8 cellular contexts compared by ENCODE assay signal in the genomic region with DNA sequence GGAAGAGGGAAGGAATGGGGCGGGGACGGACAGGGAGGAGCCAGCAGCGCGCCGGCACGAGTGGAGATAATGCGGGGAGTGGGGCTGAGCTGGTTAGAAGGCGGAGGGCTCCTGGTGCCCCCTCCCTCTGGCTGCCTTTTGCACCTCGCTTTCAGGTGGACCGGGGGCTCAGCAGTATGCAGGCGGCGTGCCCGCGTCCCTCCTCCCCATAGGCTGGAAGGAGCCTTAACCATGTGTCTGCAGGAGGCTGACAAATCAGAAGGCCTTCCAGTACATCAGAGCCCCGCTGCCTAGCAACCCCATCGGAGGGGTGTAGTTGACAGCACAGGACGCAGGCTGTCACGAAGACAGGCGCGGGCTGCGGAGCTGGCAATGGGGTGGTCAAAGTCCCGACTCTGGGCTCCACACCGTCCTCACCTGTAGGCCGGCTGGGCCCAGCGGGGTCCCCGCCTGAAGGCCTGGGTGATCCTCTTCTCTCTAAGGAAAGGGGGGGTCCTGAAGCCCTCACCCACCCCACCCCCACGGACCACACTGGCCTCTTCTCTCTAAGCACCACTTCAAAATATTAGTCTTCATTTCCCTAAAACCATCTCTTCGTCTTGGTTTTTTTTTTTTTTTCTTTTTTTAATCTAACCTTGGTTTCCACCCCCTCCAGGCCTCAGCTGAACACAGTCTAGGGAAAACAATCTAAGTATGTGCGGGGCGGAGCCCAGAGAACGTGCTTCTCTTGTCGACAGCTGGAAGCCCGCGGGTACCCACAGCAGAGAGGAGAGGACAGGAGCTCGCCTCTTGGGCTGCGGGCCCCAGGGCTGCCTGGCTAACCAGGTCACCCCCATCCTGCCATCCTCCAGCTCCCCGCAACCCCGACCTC. TPM values are rescaled to one million over a fixed set of nuclear protein-coding genes. Genes with fewer than 3 reads are reported as not detected.
DNase-seq lines count a peak whose midpoint lies in the region; ATAC-seq and TF ChIP-seq lines count a peak whose summit lies in the region.

No MANE protein-coding gene starts in this region.

- CTCF ChIA-PET in activated naive CD4-positive, alpha-beta T cell treated with anti-CD3 and anti-CD28 coated beads for 36 hours (lab: Charles Lee): interaction anchor here (0.6 to 0.9 kb wide), 2 partner anchors 14 to 15 kb away, joined by 3 read pairs; no protein-coding TSS in a partner anchor

- peak overlapping the region; percentile 97 for H2BK5ac ChIP-seq in neuronal stem cell (ENCODE audit: low read length)

- peaks cover 27% of the 10 kb centered on the region for H3K27me3 ChIP-seq in HUES6 (ENCODE audit: control insufficient read depth, insufficient read depth, low read length)
- H3K27me3 ChIP-seq in gastroesophageal sphincter: no peaks in the 10 kb centered on the region
- no peaks in the 10 kb centered on the region for H3K27me3 ChIP-seq in neuronal stem cell (ENCODE audit: control insufficient read depth in 3 of 3, insufficient read depth in 3 of 3, low read depth in 1 of 3, low read length in 3 of 3)
- H3K27me3 ChIP-seq in transverse colon: no peaks in the 10 kb centered on the region

- H3K27ac ChIP-seq in HUES6 (ENCODE audit: low read depth, low read length) (no peak overlapping the region), gastroesophageal sphincter (peak overlapping the region; percentile 80 to 95 (median 94)), neuronal stem cell (replicated peaks; ENCODE audit: low read length) (peak overlapping the region; percentile 89), transverse colon (peak overlapping the region; percentile 88 to 91 (median 90))

- peak overlapping the region; percentile 47 for H3K4me3 ChIP-seq in HUES6 (ENCODE audit: low read depth, low read length)
- peak overlapping the region; percentile 50 to 86 for H3K4me3 ChIP-seq in gastroesophageal sphincter
- peak overlapping the region; percentile 45 to 69 for H3K4me3 ChIP-seq in neuronal stem cell (ENCODE audit: low read length in 2 of 2)
- H3K4me3 ChIP-seq in transverse colon: peak overlapping the region; percentile 30 to 70 (median 58)

- no peak overlapping the region for H4K91ac ChIP-seq in neuronal stem cell (ENCODE audit: low read depth, low read length, poor library complexity)

- peak in 1 of 2 donors; percentile 28 for TF ChIP-seq POLR2A in gastroesophageal sphincter (IDR thresholded peaks at IDR 0.05)
- no peak for TF ChIP-seq POLR2A in transverse colon (IDR thresholded peaks at IDR 0.05)

- peak overlapping the region; percentile 65 for H2AK5ac ChIP-seq in neuronal stem cell (ENCODE audit: low read depth, low read length)

- H3K9ac ChIP-seq in HUES6 (ENCODE audit: low read length): peak overlapping the region; percentile 28
- no peak overlapping the region for H3K9ac ChIP-seq in neuronal stem cell (ENCODE audit: low read depth, low read length, poor library complexity)

- WGBS in gastroesophageal sphincter (ENCODE audit: low coverage in 1 of 2), 2 donors: 0% methylated on average over 1 to 5 of the region's 38 CpGs
- WGBS in neuronal stem cell (ENCODE audit: extremely low coverage in 2 of 2, insufficient read length in 2 of 2, insufficient replicate concordance in 1 of 2), 2 donors: no CpG with 5 or more reads among the region's 38 CpGs
- 9% methylated on average over 33 of the region's 38 CpGs; no CpG with 5 or more reads in 1 of the 2 donors for WGBS in transverse colon (ENCODE audit: low coverage in 1 of 2), 2 donors

- H3K4me1 ChIP-seq in HUES6 (ENCODE audit: control insufficient read depth, insufficient read depth, low read length) (peaks cover 59% of the 10 kb centered on the region), gastroesophageal sphincter (peaks cover 0 to 68% (median 19%) of the 10 kb centered on the region in 3 donors), neuronal stem cell (ENCODE audit: control insufficient read depth in 2 of 2, insufficient read depth in 1 of 2, low read depth in 1 of 2, low read length in 2 of 2) (peaks cover 28 to 30% of the 10 kb centered on the region in 2 donors), transverse colon (peaks cover 11 to 48% (median 29%) of the 10 kb centered on the region in 4 donors)

- H3K9me3 ChIP-seq in HUES6 (ENCODE audit: control insufficient read depth, insufficient read depth, low read depth, low read length) (no peaks in the 10 kb centered on the region), gastroesophageal sphincter (no peaks in the 10 kb centered on the region), neuronal stem cell (replicated peaks in 1 of 2; ENCODE audit: control insufficient read depth in 2 of 2, insufficient read depth in 1 of 2, low read depth in 1 of 2, low read length in 2 of 2) (no peaks in the 10 kb centered on the region), transverse colon (no peaks in the 10 kb centered on the region)

- H2BK12ac ChIP-seq in neuronal stem cell (ENCODE audit: low read length): peak overlapping the region; percentile 82

- in situ Hi-C loops in transverse colon (cut with MboI; ENCODE audit: low pct_ligation_motif_present in 1 of 4, low pct_unique_long_range_greater_than_20kb in 1 of 4, low sequenced_read_pairs in 3 of 4): no loop called here

- no peak overlapping the region for H4K8ac ChIP-seq in neuronal stem cell (ENCODE audit: low read depth, low read length)

- peaks cover 1% of the 10 kb centered on the region for H3K36me3 Mint-ChIP-seq in activated naive CD4-positive, alpha-beta T cell treated with anti-CD3 and anti-CD28 coated beads for 36 hours (ENCODE audit: low read depth)

- H3K4me3 Mint-ChIP-seq in activated naive CD4-positive, alpha-beta T cell treated with anti-CD3 and anti-CD28 coated beads for 36 hours: peak overlapping the region; percentile 70

- H2BK120ac ChIP-seq in neuronal stem cell (ENCODE audit: low read depth, low read length): no peak overlapping the region

- H3K4me1 Mint-ChIP-seq in activated naive CD4-positive, alpha-beta T cell treated with anti-CD3 and anti-CD28 coated beads for 36 hours (ENCODE audit: low read depth): peaks cover 50% of the 10 kb centered on the region

- peak overlapping the region; percentile 27 for H3K4ac ChIP-seq in neuronal stem cell (ENCODE audit: low read length)

- H3K23ac ChIP-seq in neuronal stem cell (ENCODE audit: low read depth, low read length, poor library complexity): peak overlapping the region; percentile 83

- peak; percentile 50 for DNase-seq in DMS153 (lab: John Stamatoyannopoulos, UW)
- DNase-seq in RPMI8226: peak; percentile 85
- peak; percentile 66 for DNase-seq in activated naive CD4-positive, alpha-beta T cell treated with anti-CD3 and anti-CD28 coated beads for 36 hours
- peak; percentile 83 for DNase-seq in neuronal stem cell (ENCODE audit: low spot score)
- DNase-seq in transverse colon: peak; percentile 85

- peaks cover 14% of the 10 kb centered on the region for H3K79me1 ChIP-seq in neuronal stem cell (ENCODE audit: low read depth, low read length)

- peak overlapping the region; percentile 88 for H2AFZ ChIP-seq in neuronal stem cell (ENCODE audit: low read length)

- H3K36me3 ChIP-seq in HUES6 (ENCODE audit: control insufficient read depth, insufficient read depth, low read length) (peaks cover 38% of the 10 kb centered on the region), gastroesophageal sphincter (peaks cover 0 to 25% of the 10 kb centered on the region in 2 donors), neuronal stem cell (replicated peaks in 1 of 2; ENCODE audit: control insufficient read depth in 2 of 2, insufficient read depth in 2 of 2, low read length in 2 of 2) (peaks cover 29 to 35% of the 10 kb centered on the region in 2 donors), transverse colon (no peaks in the 10 kb centered on the region)

- peak; percentile 36 for ATAC-seq in GM21423 (IDR thresholded peaks at IDR 0.05; ENCODE audit: unreplicated experiment)
- ATAC-seq in gastroesophageal sphincter: peak; percentile 83

- peak overlapping the region; percentile 81 for H3K18ac ChIP-seq in neuronal stem cell (ENCODE audit: low read length)

- no peak for TF ChIP-seq CTCF in gastroesophageal sphincter (IDR thresholded peaks at IDR 0.05)
- TF ChIP-seq CTCF in transverse colon (IDR thresholded peaks at IDR 0.05): no peak

- H3K27ac Mint-ChIP-seq in activated naive CD4-positive, alpha-beta T cell treated with anti-CD3 and anti-CD28 coated beads for 36 hours: no peak overlapping the region

- intact Hi-C loops in activated naive CD4-positive, alpha-beta T cell treated with anti-CD3 and anti-CD28 coated beads for 36 hours (cut with micrococcal nuclease): loop anchor here (2.0 to 5.0 kb wide), 3 partner anchors 69 to 256 kb away; a partner anchor contains a TSS
- intact Hi-C loops in transverse colon (cut with DNase I; ENCODE audit: low total_unique reads): no loop called here

- peak overlapping the region; percentile 69 for H2BK15ac ChIP-seq in neuronal stem cell (ENCODE audit: low read length)

- TF ChIP-seq EP300 in gastroesophageal sphincter (IDR thresholded peaks at IDR 0.05) (no peak), transverse colon (IDR thresholded peaks at IDR 0.05; ENCODE audit: low read depth) (no peak)

- no peaks in the 10 kb centered on the region for H3K9me3 Mint-ChIP-seq in activated naive CD4-positive, alpha-beta T cell treated with anti-CD3 and anti-CD28 coated beads for 36 hours

- H3K4me2 ChIP-seq in neuronal stem cell (ENCODE audit: insufficient read depth, low read length, poor library complexity, severe bottlenecking): peak overlapping the region; percentile 97

- peak overlapping the region; percentile 87 for H3K14ac ChIP-seq in neuronal stem cell (ENCODE audit: low read length)

- H3K27me3 Mint-ChIP-seq in activated naive CD4-positive, alpha-beta T cell treated with anti-CD3 and anti-CD28 coated beads for 36 hours (ENCODE audit: low read depth): no peaks in the 10 kb centered on the region

RNA-seq across cellular contexts. Expression of a gene that starts 44.5 kb away (rescaled TPM):
- total RNA-seq in activated naive CD4-positive, alpha-beta T cell treated with anti-CD3 and anti-CD28 coated beads for 36 hours: 10 to 100 TPM; 22.7 to 23.8 TPM
- total RNA-seq in gastroesophageal sphincter: 10 to 100 TPM in 3 of 4 donors, 1 to 10 TPM in 1; 10.0 to 26.5 (median 15.0) TPM
- 63.7 TPM for polyA plus RNA-seq in neuronal stem cell (2013, experiment 1 of 2)
- polyA plus RNA-seq in neuronal stem cell (2013, experiment 2 of 2): 67.7 TPM
- total RNA-seq in transverse colon: 10 to 100 TPM in 3 of 4 donors, 1 to 10 TPM in 1; 7.2 to 39.3 (median 15.2) TPM
